ENCODE assay signal across 8 cellular contexts in genomic region chr21:37369307-37369854, GRCh38. TPM values are rescaled to one million over a fixed set of nuclear protein-coding genes. Genes with fewer than 3 reads are reported as not detected.
A peak's percentile ranks its signal among the peaks of the same experiment; 100 is the strongest.
DNase-seq lines count a peak whose midpoint lies in the region; ATAC-seq and TF ChIP-seq lines count a peak whose summit lies in the region.

No MANE protein-coding gene starts in this region.

- no peak for ATAC-seq in gastroesophageal sphincter
- ATAC-seq in stimulated activated effector memory CD8-positive, alpha-beta T cell treated with anti-CD3 and anti-CD28 coated beads, Interleukin-12 subunit alpha, Interleukin-12 subunit beta, amount 100 ng/mL, for 72 hours, result no peak
- no peak for ATAC-seq in GM18519 (IDR thresholded peaks at IDR 0.05; ENCODE audit: low FRiP score, unreplicated experiment)
- no peak for ATAC-seq in omental fat pad (ENCODE audit: low FRiP score)

- peak; percentile 19 for DNase-seq in DMS 273 (lab: John Stamatoyannopoulos, UW; ENCODE audit: unreplicated experiment)
- DNase-seq in DMS 273 treated with DMSO at 0.1 percent for 48 hours (lab: John Stamatoyannopoulos, UW), result no peak
- DNase-seq in stimulated activated effector memory CD8-positive, alpha-beta T cell treated with anti-CD3 and anti-CD28 coated beads, Interleukin-12 subunit alpha, Interleukin-12 subunit beta, amount 100 ng/mL, for 72 hours (ENCODE audit: low spot score in 2 of 2), result no peak
- no peak for DNase-seq in SIG-M5 treated with dmso at 0.1 percent for 504 hours (lab: John Stamatoyannopoulos, UW; ENCODE audit: unreplicated experiment)
- no peak for DNase-seq in omental fat pad (ENCODE audit: low spot score)

- peaks cover 51% of the 10 kb centered on the region for H3K4me1 Mint-ChIP-seq in stimulated activated effector memory CD8-positive, alpha-beta T cell treated with anti-CD3 and anti-CD28 coated beads, Interleukin-12 subunit alpha, Interleukin-12 subunit beta, amount 100 ng/mL, for 72 hours

- no peaks in the 10 kb centered on the region for H3K9me3 ChIP-seq in gastroesophageal sphincter

- TF ChIP-seq POLR2A in gastroesophageal sphincter (IDR thresholded peaks at IDR 0.05), result no peak

- H3K9me3 Mint-ChIP-seq in stimulated activated effector memory CD8-positive, alpha-beta T cell treated with anti-CD3 and anti-CD28 coated beads, Interleukin-12 subunit alpha, Interleukin-12 subunit beta, amount 100 ng/mL, for 72 hours, result no peaks in the 10 kb centered on the region

- TF ChIP-seq EP300 in gastroesophageal sphincter (IDR thresholded peaks at IDR 0.05), result no peak

- peaks cover 38% of the 10 kb centered on the region for H3K36me3 Mint-ChIP-seq in stimulated activated effector memory CD8-positive, alpha-beta T cell treated with anti-CD3 and anti-CD28 coated beads, Interleukin-12 subunit alpha, Interleukin-12 subunit beta, amount 100 ng/mL, for 72 hours

- 13 to 21% methylated on average over 2 to 3 of the region's 3 CpGs for WGBS in gastroesophageal sphincter (ENCODE audit: low coverage in 1 of 2), 2 donors

- H3K36me3 ChIP-seq in gastroesophageal sphincter, result no peaks in the 10 kb centered on the region

- H3K4me1 ChIP-seq in gastroesophageal sphincter, result peaks cover 13 to 70% (median 16%) of the 10 kb centered on the region in 3 donors

- H3K27ac Mint-ChIP-seq in stimulated activated effector memory CD8-positive, alpha-beta T cell treated with anti-CD3 and anti-CD28 coated beads, Interleukin-12 subunit alpha, Interleukin-12 subunit beta, amount 100 ng/mL, for 72 hours, result peak overlapping the region; percentile 91

- H3K27ac ChIP-seq in gastroesophageal sphincter, result peak overlapping the region in 3 of 4 donors; percentile 95 to 100 (median 100)

- H3K4me3 Mint-ChIP-seq in stimulated activated effector memory CD8-positive, alpha-beta T cell treated with anti-CD3 and anti-CD28 coated beads, Interleukin-12 subunit alpha, Interleukin-12 subunit beta, amount 100 ng/mL, for 72 hours, result peak overlapping the region; percentile 90

- no peaks in the 10 kb centered on the region for H3K27me3 ChIP-seq in gastroesophageal sphincter

- H3K4me3 ChIP-seq in WI38 (ENCODE audit: low read depth, low read length) (peak overlapping the region; percentile 70), gastroesophageal sphincter (peak overlapping the region; percentile 84 to 92)

- TF ChIP-seq CTCF in WI38 (IDR thresholded peaks at IDR 0.05; ENCODE audit: low read depth, low read length) (no peak), gastroesophageal sphincter (IDR thresholded peaks at IDR 0.05) (peak in 1 of 4 experiments; percentile 23), omental fat pad (IDR thresholded peaks at IDR 0.05) (no peak)

RNA-seq across cellular contexts. Expression of gene DYRK1A, which starts 2.8 kb away (rescaled TPM):
- total RNA-seq in gastroesophageal sphincter (100 to 1,000 TPM in 1 of 4 donors, 10 to 100 TPM in 3; 85.1 to 102 (median 94.0) TPM), omental fat pad (10 to 100 TPM; 50.7 to 82.3 (median 72.3) TPM)
